2 cellular contexts compared by ENCODE assay signal in the genomic region with DNA sequence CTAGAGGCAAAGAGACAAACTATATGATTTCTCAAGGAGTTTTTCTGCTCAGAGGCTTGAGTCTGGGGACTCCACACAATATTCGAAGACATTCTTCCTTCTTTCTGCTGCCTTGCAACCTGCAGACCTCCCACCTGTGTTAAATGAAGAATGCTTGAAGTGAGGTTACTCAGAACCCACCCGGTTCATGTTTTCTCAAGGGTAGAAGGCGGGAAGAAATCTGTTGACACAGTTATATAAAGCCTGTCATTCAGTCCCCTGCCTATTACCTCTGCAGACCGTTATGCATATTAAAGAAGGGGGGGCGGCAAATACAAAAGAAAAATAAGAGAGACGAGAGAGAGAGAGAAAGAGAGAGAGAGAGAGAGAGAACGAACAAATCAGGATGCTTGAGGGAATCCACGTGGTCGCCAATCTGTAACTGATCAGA.
TF ChIP-seq lines count a peak whose summit lies in the region.

No MANE protein-coding gene starts in this region.

TF ChIP-seq in Ishikawa, 13 proteins besides CTCF, POLR2A, EP300 and RAD21:
- TF ChIP-seq TAF1 (IDR thresholded peaks at IDR 0.05; ENCODE audit: low read depth): no peak
- TF ChIP-seq, protein P1, sequence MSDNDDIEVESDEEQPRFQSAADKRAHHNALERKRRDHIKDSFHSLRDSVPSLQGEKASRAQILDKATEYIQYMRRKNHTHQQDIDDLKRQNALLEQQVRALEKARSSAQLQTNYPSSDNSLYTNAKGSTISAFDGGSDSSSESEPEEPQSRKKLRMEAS (IDR thresholded peaks at IDR 0.05): 0 out of 2 replicates have a peak, but pooled peaks have one; percentile 4

TF ChIP-seq in GM12878, 131 proteins besides CTCF, POLR2A, EP300 and RAD21:
- no peak for TF ChIP-seq BCL11A (IDR thresholded peaks at IDR 0.05; ENCODE audit: low read depth, low read length)
- no peak for TF ChIP-seq ZZZ3 (IDR thresholded peaks at IDR 0.05; ENCODE audit: control insufficient read depth, insufficient read length, low read depth)
- TF ChIP-seq, protein P2, sequence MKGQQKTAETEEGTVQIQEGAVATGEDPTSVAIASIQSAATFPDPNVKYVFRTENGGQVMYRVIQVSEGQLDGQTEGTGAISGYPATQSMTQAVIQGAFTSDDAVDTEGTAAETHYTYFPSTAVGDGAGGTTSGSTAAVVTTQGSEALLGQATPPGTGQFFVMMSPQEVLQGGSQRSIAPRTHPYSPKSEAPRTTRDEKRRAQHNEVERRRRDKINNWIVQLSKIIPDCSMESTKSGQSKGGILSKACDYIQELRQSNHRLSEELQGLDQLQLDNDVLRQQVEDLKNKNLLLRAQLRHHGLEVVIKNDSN (IDR thresholded peaks at IDR 0.05; ENCODE audit: borderline replicate concordance, extremely low read length, insufficient read depth, low read depth, low read length): peak; percentile 6
- no peak for TF ChIP-seq RB1 (IDR thresholded peaks at IDR 0.05; ENCODE audit: borderline replicate concordance)
- TF ChIP-seq ZNF274 (IDR thresholded peaks at IDR 0.05; ENCODE audit: insufficient read depth, insufficient read length): no peak
- no peak for TF ChIP-seq TCF3 (IDR thresholded peaks at IDR 0.05; ENCODE audit: borderline replicate concordance, insufficient read depth, low read depth, low read length)
- TF ChIP-seq RAD51 (IDR thresholded peaks at IDR 0.05): peak; percentile 29; the same call in 1 of the 2 replicates
- TF ChIP-seq SMARCA5 (IDR thresholded peaks at IDR 0.05): no peak
- no peak for TF ChIP-seq ETV6 (conservative IDR thresholded peaks at IDR 0.05 in 1 of 2, IDR thresholded peaks at IDR 0.05 in 1 of 2; ENCODE audit: borderline replicate concordance in 1 of 2, low read depth in 1 of 2)
- TF ChIP-seq CHD2 (IDR thresholded peaks at IDR 0.05; ENCODE audit: borderline replicate concordance, low read depth, low read length): no peak
- no peak for TF ChIP-seq BMI1 (IDR thresholded peaks at IDR 0.05; ENCODE audit: borderline replicate concordance)
